In genomic region chr16:46873201-46873600, GRCh38 we compare ENCODE assay signal across 31 cellular contexts. TPM values are rescaled to one million over a fixed set of nuclear protein-coding genes. Genes with fewer than 3 reads are reported as not detected.
DNase-seq lines count a peak whose midpoint lies in the region; ATAC-seq, FAIRE-seq and TF ChIP-seq lines count a peak whose summit lies in the region.
"Had no signal": no experiment of that assay in that cellular context is flagged by ENCODE, and none has a peak within 500 bp of the region (broad histone marks: within the 10 kb centered on the region; RNA-seq: fewer than 3 reads in every experiment).

No MANE protein-coding gene starts in this region.

- H3K27me3 ChIP-seq in tibial nerve, result no peaks in the 10 kb centered on the region
- H3K27me3 ChIP-seq: BE2C; BLaER1; BLaER1 treated with 17β-estradiol and CSF1 and Interleukin-3, amounts not matched to agents 10 nM and 100 nM had no signal

- H3K4me3 ChIP-seq in kidney (ENCODE audit: low read length in 2 of 2) (no peak overlapping the region), tibial nerve (no peak overlapping the region)
- H3K4me3 ChIP-seq: A549; BLaER1; BLaER1 treated with 17β-estradiol and CSF1 and Interleukin-3, amounts not matched to agents 10 nM and 100 nM had no signal

- no peak for ATAC-seq in HG03520 (IDR thresholded peaks at IDR 0.05; ENCODE audit: unreplicated experiment)
- ATAC-seq: A549; CD8-positive, alpha-beta T cell had no signal

- H3K9me3 ChIP-seq in kidney (ENCODE audit: control insufficient read depth in 1 of 2, low read length in 2 of 2) (no peaks in the 10 kb centered on the region), tibial nerve (no peaks in the 10 kb centered on the region)
- H3K9me3 ChIP-seq: A549, BE2C, Caco-2 had no signal

- intact Hi-C loops in head of caudate nucleus (cut with DNase I), result no loop called here
- intact Hi-C loops in kidney (cut with DNase I), result no loop called here

- FAIRE-seq in kidney (lab: Jason Lieb, UNC), result no peak
- FAIRE-seq: A204.1, A549, D721Med had no signal

- H3K4me1 ChIP-seq in kidney (ENCODE audit: control insufficient read depth in 1 of 2, insufficient read depth in 1 of 2, low read depth in 1 of 2, low read length in 2 of 2) (peaks cover 7 to 16% of the 10 kb centered on the region in 2 donors), tibial nerve (peaks cover 0 to 12% (median 0%) of the 10 kb centered on the region in 4 donors)
- H3K4me1 ChIP-seq: BE2C, BLaER1 had no signal

- DNase-seq in head of caudate nucleus (peak in 35 of 42 donors; percentile 17 to 84 (median 49)), kidney (no peak), tibial nerve (ENCODE audit: low spot score in 2 of 2) (no peak)
- DNase-seq: 8988T; ACHN; AML-193; BE2C; C1 segment of cervical spinal cord; Caco-2; Calu3; CD4-positive, alpha-beta memory T cell; CD4-positive, alpha-beta T cell; CD4-positive, CD25-positive, alpha-beta regulatory T cell; CD8-positive, alpha-beta memory T cell; CD8-positive, alpha-beta T cell; COR-L47; DMS 273 treated with DMSO at 0.1 percent for 48 hours; DMS153; DMS53; DMS79; DMS79 treated with DMSO at 0.1 percent for 48 hours; DND-41; EL had no signal

- no peak for TF ChIP-seq EP300 in tibial nerve (IDR thresholded peaks at IDR 0.05)

- H3K27ac ChIP-seq in kidney (ENCODE audit: low read depth in 2 of 2, low read length in 2 of 2) (peak overlapping the region; percentile 41 to 57), tibial nerve (peak overlapping the region in 1 of 4 donors; percentile 39)
- H3K27ac ChIP-seq: 22Rv1; A549; BLaER1; BLaER1 treated with 17β-estradiol and CSF1 and Interleukin-3, amounts not matched to agents 10 nM and 100 nM; C4-2B had no signal

- H3K9ac ChIP-seq in kidney (ENCODE audit: low read length in 2 of 2), result no peak overlapping the region
- H3K9ac ChIP-seq: BLaER1; BLaER1 treated with 17β-estradiol and CSF1 and Interleukin-3, amounts not matched to agents 10 nM and 100 nM had no signal

- TF ChIP-seq CTCF in kidney (IDR thresholded peaks at IDR 0.05; ENCODE audit: borderline replicate concordance, extremely low read depth, insufficient read depth) (no peak), tibial nerve (IDR thresholded peaks at IDR 0.05) (no peak)

- no peak for TF ChIP-seq POLR2A in tibial nerve (IDR thresholded peaks at IDR 0.05)

- no peaks in the 10 kb centered on the region for H3K36me3 ChIP-seq in kidney (ENCODE audit: control insufficient read depth in 1 of 2, insufficient read depth in 2 of 2, low read length in 2 of 2)
- H3K36me3 ChIP-seq in tibial nerve, result no peaks in the 10 kb centered on the region
- H3K36me3 ChIP-seq: BE2C; BLaER1; BLaER1 treated with 17β-estradiol and CSF1 and Interleukin-3, amounts not matched to agents 10 nM and 100 nM had no signal

- WGBS in tibial nerve, 2 donors, result 77% methylated on average over 3 of the region's 3 CpGs

RNA-seq across cellular contexts. Expression of gene GPT2, which starts 11.0 kb away (rescaled TPM):
- total RNA-seq in kidney, result 6.5 TPM
- 37.1 TPM for polyA plus RNA-seq in kidney (ENCODE audit: insufficient read depth, low read depth, low replicate concordance)
- 100 to 1,000 TPM in 1 of 4 donors, 10 to 100 TPM in 3; 42.5 to 126 (median 61.3) TPM for total RNA-seq in tibial nerve

RNA-seq across cellular contexts. Expression of gene C16orf87, which starts 42.2 kb away (rescaled TPM):
- total RNA-seq in kidney (7.2 TPM), tibial nerve (1 to 10 TPM; 4.1 to 5.9 (median 5.3) TPM)
- 11.2 TPM for polyA plus RNA-seq in kidney (ENCODE audit: insufficient read depth, low read depth, low replicate concordance)

Comparison
In these comparisons a context has a peak if more than half of its experiments do, and no peak if none do; other contexts are left out.
1. DNase-seq: peak in head of caudate nucleus (35 of 42); none in kidney (single experiment) and tibial nerve (0 of 2).